1 cellular context compared by ENCODE assay signal in genomic region chr3:49668414-49668797, GRCh38.
TF ChIP-seq lines count a peak whose summit lies in the region.

No MANE protein-coding gene starts in this region.

TF ChIP-seq in IMR-90, 13 proteins besides CTCF, POLR2A, EP300 and RAD21:
- TF ChIP-seq SMC3 (IDR thresholded peaks at IDR 0.05; ENCODE audit: low read depth, low read length) (no peak), FOS (IDR thresholded peaks at IDR 0.05; ENCODE audit: low read depth, low read length) (no peak), RCOR1 (IDR thresholded peaks at IDR 0.05; ENCODE audit: insufficient replicate concordance, low read length) (no peak), CHD1 (IDR thresholded peaks at IDR 0.05; ENCODE audit: low read depth, low read length) (no peak), MXI1 (IDR thresholded peaks at IDR 0.05; ENCODE audit: borderline replicate concordance, low read depth, low read length) (no peak), BHLHE40 (IDR thresholded peaks at IDR 0.05; ENCODE audit: low read depth, low read length) (no peak), MAFK (IDR thresholded peaks at IDR 0.05; ENCODE audit: low read depth, low read length) (no peak), ELK1 (IDR thresholded peaks at IDR 0.05; ENCODE audit: borderline replicate concordance, low read depth, low read length) (no peak), CEBPB (IDR thresholded peaks at IDR 0.05; ENCODE audit: low read depth, low read length) (no peak), RFX5 (IDR thresholded peaks at IDR 0.05; ENCODE audit: low read depth, low read length) (no peak), MAZ (IDR thresholded peaks at IDR 0.05; ENCODE audit: borderline replicate concordance, low read depth, low read length) (no peak)
TF ChIP-seq in IMR-90: peak in this region for 0.
